Comparison of ENCODE assay signal across 11 cellular contexts in genomic region chr20:38843346-38843745, GRCh38. TPM values are rescaled to one million over a fixed set of nuclear protein-coding genes. Genes with fewer than 3 reads are reported as not detected.
DNase-seq lines count a peak whose midpoint lies in the region; ATAC-seq and TF ChIP-seq lines count a peak whose summit lies in the region.
"Had no signal": no experiment of that assay in that cellular context is flagged by ENCODE, and none has a peak within 500 bp of the region (broad histone marks: within the 10 kb centered on the region; RNA-seq: fewer than 3 reads in every experiment).

No MANE protein-coding gene starts in this region.

- H3K9me3 ChIP-seq in DOHH2 (ENCODE audit: control insufficient read depth, insufficient read depth, low read length) (no peaks in the 10 kb centered on the region), OCI-LY3 (ENCODE audit: insufficient read depth, low read length) (no peaks in the 10 kb centered on the region), neural progenitor cell (ENCODE audit: low read depth) (no peaks in the 10 kb centered on the region), A673 (ENCODE audit: low read depth, low read length, poor library complexity, severe bottlenecking) (no peaks in the 10 kb centered on the region)
- H3K9me3 ChIP-seq: Caco-2, HAP-1 had no signal

- H3K4me1 Mint-ChIP-seq in activated T-helper 2 cell treated with anti-CD3 and anti-CD28 coated beads, Interferon-gamma antibody, Interleukin-2, Interleukin-4, amounts not matched to agents 10 μg/mL and 5 μg/mL and 100 μg/mL, durations not matched to agents 14 hours and 24 hours and 36 hours (ENCODE audit: low read depth), result peaks cover 79% of the 10 kb centered on the region
- no peaks in the 10 kb centered on the region for H3K4me1 Mint-ChIP-seq in neural progenitor cell
- H3K4me1 Mint-ChIP-seq: brain had no signal

- no peaks in the 10 kb centered on the region for H3K9me3 Mint-ChIP-seq in activated T-helper 2 cell treated with anti-CD3 and anti-CD28 coated beads, Interferon-gamma antibody, Interleukin-2, Interleukin-4, amounts not matched to agents 10 μg/mL and 5 μg/mL and 100 μg/mL, durations not matched to agents 14 hours and 24 hours and 36 hours
- H3K9me3 Mint-ChIP-seq in neural progenitor cell, result no peaks in the 10 kb centered on the region
- H3K9me3 Mint-ChIP-seq: brain had no signal

- H3K9me2 ChIP-seq in DOHH2 (replicated peaks; ENCODE audit: control insufficient read depth, low read length), result no peaks in the 10 kb centered on the region

- ATAC-seq in HG03045 (IDR thresholded peaks at IDR 0.05; ENCODE audit: unreplicated experiment), result no peak

- no peaks in the 10 kb centered on the region for H4K20me1 ChIP-seq in DOHH2 (ENCODE audit: control insufficient read depth, insufficient read depth, low read depth, low read length)
- peaks cover 4% of the 10 kb centered on the region for H4K20me1 ChIP-seq in OCI-LY3 (ENCODE audit: insufficient read depth, low read length)
- no peaks in the 10 kb centered on the region for H4K20me1 ChIP-seq in neural progenitor cell (ENCODE audit: low read depth)

- H3K36me3 Mint-ChIP-seq in activated T-helper 2 cell treated with anti-CD3 and anti-CD28 coated beads, Interferon-gamma antibody, Interleukin-2, Interleukin-4, amounts not matched to agents 10 μg/mL and 5 μg/mL and 100 μg/mL, durations not matched to agents 14 hours and 24 hours and 36 hours (ENCODE audit: low read depth), result peaks cover 82% of the 10 kb centered on the region
- H3K36me3 Mint-ChIP-seq in neural progenitor cell, result no peaks in the 10 kb centered on the region

- H3K4me3 Mint-ChIP-seq in activated T-helper 2 cell treated with anti-CD3 and anti-CD28 coated beads, Interferon-gamma antibody, Interleukin-2, Interleukin-4, amounts not matched to agents 10 μg/mL and 5 μg/mL and 100 μg/mL, durations not matched to agents 14 hours and 24 hours and 36 hours (ENCODE audit: low read depth), result peak overlapping the region; percentile 72
- H3K4me3 Mint-ChIP-seq in neural progenitor cell, result no peak overlapping the region
- H3K4me3 Mint-ChIP-seq: brain had no signal

- TF ChIP-seq CTCF in DOHH2 (IDR thresholded peaks at IDR 0.05; ENCODE audit: low read depth, low read length, poor library complexity, severe bottlenecking), result no peak
- TF ChIP-seq CTCF in OCI-LY3 (IDR thresholded peaks at IDR 0.05; ENCODE audit: low read depth, low read length), result no peak
- TF ChIP-seq CTCF in neural progenitor cell (IDR thresholded peaks at IDR 0.05), result no peak
- TF ChIP-seq CTCF in A673 (conservative IDR thresholded peaks at IDR 0.05; ENCODE audit: low read depth, low read length), result no peak

- peak overlapping the region; percentile 78 for H3K4me2 ChIP-seq in DOHH2 (ENCODE audit: low read length)
- H3K4me2 ChIP-seq in OCI-LY3 (ENCODE audit: low read length), result peak overlapping the region; percentile 71
- no peak overlapping the region for H3K4me2 ChIP-seq in neural progenitor cell

- DNase-seq in activated T-helper 2 cell treated with anti-CD3 and anti-CD28 coated beads, Interferon-gamma antibody, Interleukin-2, Interleukin-4, amounts not matched to agents 10 μg/mL and 5 μg/mL and 100 μg/mL, durations not matched to agents 14 hours and 24 hours and 36 hours (ENCODE audit: low spot score), result no peak
- peak; percentile 20 to 36 for DNase-seq in stimulated activated CD4-positive, alpha-beta T cell treated with anti-CD3 and anti-CD28 coated beads, Interleukin-1b, Interleukin-23, amount 100 ng/mL, for 4 hours (ENCODE audit: low read depth in 2 of 2)
- DNase-seq in neural progenitor cell (ENCODE audit: low spot score), result no peak
- no peak for DNase-seq in Kasumi-1 (lab: John Stamatoyannopoulos, UW)
- DNase-seq in A673 (ENCODE audit: low spot score), result no peak

- CTCF ChIA-PET in A673 (lab: Charles Lee), result no interaction called here

- BruUV-seq in A673 (replicated peaks; lab: Mats Ljungman, UMichigan), result no TSS peak

- POLR2A ChIA-PET in A673 (lab: Charles Lee; ENCODE audit: low non-redundant PET), result no interaction called here

- H3K4me3 ChIP-seq in DOHH2 (ENCODE audit: low read length) (peak overlapping the region; percentile 66), OCI-LY3 (ENCODE audit: low read length) (peak overlapping the region; percentile 50), neural progenitor cell (no peak overlapping the region), A673 (ENCODE audit: low read depth, low read length, poor library complexity, severe bottlenecking) (no peak overlapping the region)
- H3K4me3 ChIP-seq: HAP-1 had no signal

- H3K79me2 ChIP-seq in DOHH2 (ENCODE audit: control insufficient read depth, low read length), result peaks cover 87% of the 10 kb centered on the region
- H3K79me2 ChIP-seq in OCI-LY3 (ENCODE audit: low read length), result peaks cover 87% of the 10 kb centered on the region
- no peaks in the 10 kb centered on the region for H3K79me2 ChIP-seq in neural progenitor cell (ENCODE audit: low read depth)

- intact Hi-C loops in activated T-helper 2 cell treated with anti-CD3 and anti-CD28 coated beads, Interferon-gamma antibody, Interleukin-2, Interleukin-4, amounts not matched to agents 10 μg/mL and 5 μg/mL and 100 μg/mL, durations not matched to agents 14 hours and 24 hours and 36 hours (cut with micrococcal nuclease), result loop anchor here (1.0 to 2.0 kb wide), 4 partner anchors 15 to 38 kb away; partner anchors contain the start of gene PPP1R16B
- intact Hi-C loops in A673 (cut with micrococcal nuclease; ENCODE audit: unreplicated experiment), result no loop called here

- H3K27me3 ChIP-seq in DOHH2 (ENCODE audit: control insufficient read depth, low read length) (no peaks in the 10 kb centered on the region), OCI-LY3 (ENCODE audit: low read depth, low read length) (no peaks in the 10 kb centered on the region), neural progenitor cell (no peaks in the 10 kb centered on the region), A673 (replicated peaks; ENCODE audit: insufficient read depth, low read depth, low read length, poor library complexity) (peaks cover 60% of the 10 kb centered on the region)

- peak overlapping the region; percentile 99 for H3K27ac ChIP-seq in DOHH2 (ENCODE audit: low read depth, low read length)
- H3K27ac ChIP-seq in OCI-LY3 (ENCODE audit: low read length), result peak overlapping the region; percentile 92
- no peak overlapping the region for H3K27ac ChIP-seq in neural progenitor cell
- no peak overlapping the region for H3K27ac ChIP-seq in A673 (ENCODE audit: low read depth, low read length, poor library complexity, severe bottlenecking)

- peak overlapping the region; percentile 97 for H3K27ac Mint-ChIP-seq in activated T-helper 2 cell treated with anti-CD3 and anti-CD28 coated beads, Interferon-gamma antibody, Interleukin-2, Interleukin-4, amounts not matched to agents 10 μg/mL and 5 μg/mL and 100 μg/mL, durations not matched to agents 14 hours and 24 hours and 36 hours
- no peak overlapping the region for H3K27ac Mint-ChIP-seq in neural progenitor cell
- H3K27ac Mint-ChIP-seq: brain had no signal

- H2AFZ ChIP-seq in OCI-LY3 (ENCODE audit: low read depth, low read length) (no peak overlapping the region), neural progenitor cell (replicated peaks) (no peak overlapping the region)

- H3K9ac ChIP-seq in OCI-LY3 (ENCODE audit: low read length), result peak overlapping the region; percentile 84
- no peak overlapping the region for H3K9ac ChIP-seq in neural progenitor cell

- no peaks in the 10 kb centered on the region for H3K27me3 Mint-ChIP-seq in activated T-helper 2 cell treated with anti-CD3 and anti-CD28 coated beads, Interferon-gamma antibody, Interleukin-2, Interleukin-4, amounts not matched to agents 10 μg/mL and 5 μg/mL and 100 μg/mL, durations not matched to agents 14 hours and 24 hours and 36 hours (ENCODE audit: low read depth)
- peaks cover 2% of the 10 kb centered on the region for H3K27me3 Mint-ChIP-seq in neural progenitor cell (ENCODE audit: insufficient read depth, low read depth)

- peaks cover 96% of the 10 kb centered on the region for H3K4me1 ChIP-seq in DOHH2 (ENCODE audit: control insufficient read depth, low read length)
- H3K4me1 ChIP-seq in OCI-LY3 (ENCODE audit: low read length), result peaks cover 87% of the 10 kb centered on the region
- no peaks in the 10 kb centered on the region for H3K4me1 ChIP-seq in neural progenitor cell
- no peaks in the 10 kb centered on the region for H3K4me1 ChIP-seq in A673 (ENCODE audit: insufficient read depth, low read length, poor library complexity, severe bottlenecking)
- H3K4me1 ChIP-seq: Caco-2, HAP-1 had no signal

- H3K36me3 ChIP-seq in DOHH2 (ENCODE audit: control insufficient read depth, low read length) (peaks cover 83% of the 10 kb centered on the region), OCI-LY3 (replicated peaks; ENCODE audit: low read depth, low read length) (peaks cover 72% of the 10 kb centered on the region), neural progenitor cell (no peaks in the 10 kb centered on the region), A673 (ENCODE audit: insufficient read depth, low read length, poor library complexity, severe bottlenecking) (no peaks in the 10 kb centered on the region)
- H3K36me3 ChIP-seq: HAP-1 had no signal

- H3F3A ChIP-seq in DOHH2 (ENCODE audit: control insufficient read depth, insufficient read depth) (peaks cover 30% of the 10 kb centered on the region), neural progenitor cell (ENCODE audit: low read depth) (no peaks in the 10 kb centered on the region)

RNA-seq across cellular contexts. Expression of gene PPP1R16B, which starts 37.8 kb away (rescaled TPM):
- 109 and 111 TPM in 2 replicates for total RNA-seq in activated T-helper 2 cell treated with anti-CD3 and anti-CD28 coated beads, Interferon-gamma antibody, Interleukin-2, Interleukin-4, amounts not matched to agents 10 μg/mL and 5 μg/mL and 100 μg/mL, durations not matched to agents 14 hours and 24 hours and 36 hours
- total RNA-seq in neural progenitor cell (ENCODE audit: low replicate concordance), result 0.95 and 1.6 TPM in 2 replicates
- 0.13 and 0.17 TPM in 2 replicates for total RNA-seq in A673 (2021)
- total RNA-seq: Caco-2 had no signal

Comparison
In these comparisons a context has a peak if more than half of its experiments do, and no peak if none do; other contexts are left out.
1. H3K27ac ChIP-seq: peak in DOHH2 (single experiment) and OCI-LY3 (single experiment); none in neural progenitor cell (single experiment) and A673 (single experiment).
2. H3K4me3 ChIP-seq: peak in DOHH2 (single experiment) and OCI-LY3 (single experiment); none in neural progenitor cell (single experiment) and A673 (single experiment).
3. DNase-seq: peak in stimulated activated CD4-positive, alpha-beta T cell treated with anti-CD3 and anti-CD28 coated beads, Interleukin-1b, Interleukin-23, amount 100 ng/mL, for 4 hours (2 of 2); none in activated T-helper 2 cell treated with anti-CD3 and anti-CD28 coated beads, Interferon-gamma antibody, Interleukin-2, Interleukin-4, amounts not matched to agents 10 μg/mL and 5 μg/mL and 100 μg/mL, durations not matched to agents 14 hours and 24 hours and 36 hours (single experiment), neural progenitor cell (single experiment), Kasumi-1 (0 of 2) and A673 (single experiment).
4. RNA of gene PPP1R16B, which starts 37.8 kb away (total RNA-seq): 109 to 111 TPM in activated T-helper 2 cell treated with anti-CD3 and anti-CD28 coated beads, Interferon-gamma antibody, Interleukin-2, Interleukin-4, amounts not matched to agents 10 μg/mL and 5 μg/mL and 100 μg/mL, durations not matched to agents 14 hours and 24 hours and 36 hours; 0.95 to 1.6 TPM in neural progenitor cell and 0.13 to 0.17 TPM in A673; every median in the first group is over 10 times any median in the second.